1 cellular context compared by ENCODE assay signal in genomic region chr20:47440857-47441773, GRCh38.
TF ChIP-seq lines count a peak whose summit lies in the region.

No MANE protein-coding gene starts in this region.

TF ChIP-seq in GM12878, 131 proteins besides CTCF, POLR2A, EP300 and RAD21 (continued from another document):
- no peak for TF ChIP-seq REST (IDR thresholded peaks at IDR 0.05; ENCODE audit: low read depth, low read length)
- TF ChIP-seq, protein P1, sequence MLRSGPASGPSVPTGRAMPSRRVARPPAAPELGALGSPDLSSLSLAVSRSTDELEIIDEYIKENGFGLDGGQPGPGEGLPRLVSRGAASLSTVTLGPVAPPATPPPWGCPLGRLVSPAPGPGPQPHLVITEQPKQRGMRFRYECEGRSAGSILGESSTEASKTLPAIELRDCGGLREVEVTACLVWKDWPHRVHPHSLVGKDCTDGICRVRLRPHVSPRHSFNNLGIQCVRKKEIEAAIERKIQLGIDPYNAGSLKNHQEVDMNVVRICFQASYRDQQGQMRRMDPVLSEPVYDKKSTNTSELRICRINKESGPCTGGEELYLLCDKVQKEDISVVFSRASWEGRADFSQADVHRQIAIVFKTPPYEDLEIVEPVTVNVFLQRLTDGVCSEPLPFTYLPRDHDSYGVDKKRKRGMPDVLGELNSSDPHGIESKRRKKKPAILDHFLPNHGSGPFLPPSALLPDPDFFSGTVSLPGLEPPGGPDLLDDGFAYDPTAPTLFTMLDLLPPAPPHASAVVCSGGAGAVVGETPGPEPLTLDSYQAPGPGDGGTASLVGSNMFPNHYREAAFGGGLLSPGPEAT (IDR thresholded peaks at IDR 0.05; ENCODE audit: low read depth): no peak
- TF ChIP-seq NFXL1 (IDR thresholded peaks at IDR 0.05; ENCODE audit: borderline replicate concordance): peak; percentile 37; the same call in 1 of the 2 replicates
- no peak for TF ChIP-seq TCF12 (IDR thresholded peaks at IDR 0.05; ENCODE audit: low read depth, low read length)
- TF ChIP-seq ZNF592 (IDR thresholded peaks at IDR 0.05): no peak
- TF ChIP-seq, protein P2, sequence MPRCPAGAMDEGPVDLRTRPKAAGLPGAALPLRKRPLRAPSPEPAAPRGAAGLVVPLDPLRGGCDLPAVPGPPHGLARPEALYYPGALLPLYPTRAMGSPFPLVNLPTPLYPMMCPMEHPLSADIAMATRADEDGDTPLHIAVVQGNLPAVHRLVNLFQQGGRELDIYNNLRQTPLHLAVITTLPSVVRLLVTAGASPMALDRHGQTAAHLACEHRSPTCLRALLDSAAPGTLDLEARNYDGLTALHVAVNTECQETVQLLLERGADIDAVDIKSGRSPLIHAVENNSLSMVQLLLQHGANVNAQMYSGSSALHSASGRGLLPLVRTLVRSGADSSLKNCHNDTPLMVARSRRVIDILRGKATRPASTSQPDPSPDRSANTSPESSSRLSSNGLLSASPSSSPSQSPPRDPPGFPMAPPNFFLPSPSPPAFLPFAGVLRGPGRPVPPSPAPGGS (IDR thresholded peaks at IDR 0.05; ENCODE audit: borderline replicate concordance, insufficient read depth, low read depth, low read length, poor library complexity, severe bottlenecking): no peak
- TF ChIP-seq RELA (IDR thresholded peaks at IDR 0.05; ENCODE audit: borderline replicate concordance, partially characterized antibody): no peak
- TF ChIP-seq SRF (IDR thresholded peaks at IDR 0.05; ENCODE audit: low read depth in 2 of 2, low read length in 2 of 2): no peak
- TF ChIP-seq PKNOX1 (IDR thresholded peaks at IDR 0.05): peak; percentile 84
- TF ChIP-seq ATF2 (IDR thresholded peaks at IDR 0.05; ENCODE audit: low read length): no peak
- no peak for TF ChIP-seq BRCA1 (IDR thresholded peaks at IDR 0.05; ENCODE audit: low read depth, low read length)
- no peak for TF ChIP-seq RCOR1 (conservative IDR thresholded peaks at IDR 0.05; ENCODE audit: low read depth, low read length)
- TF ChIP-seq NR2C1 (IDR thresholded peaks at IDR 0.05): peak; percentile 3; the same call in 1 of the 2 replicates
- 0 out of 2 replicates have a peak, but pooled peaks have one; percentile 18 for TF ChIP-seq EED (IDR thresholded peaks at IDR 0.05; ENCODE audit: low read depth)
- TF ChIP-seq, protein P3, sequence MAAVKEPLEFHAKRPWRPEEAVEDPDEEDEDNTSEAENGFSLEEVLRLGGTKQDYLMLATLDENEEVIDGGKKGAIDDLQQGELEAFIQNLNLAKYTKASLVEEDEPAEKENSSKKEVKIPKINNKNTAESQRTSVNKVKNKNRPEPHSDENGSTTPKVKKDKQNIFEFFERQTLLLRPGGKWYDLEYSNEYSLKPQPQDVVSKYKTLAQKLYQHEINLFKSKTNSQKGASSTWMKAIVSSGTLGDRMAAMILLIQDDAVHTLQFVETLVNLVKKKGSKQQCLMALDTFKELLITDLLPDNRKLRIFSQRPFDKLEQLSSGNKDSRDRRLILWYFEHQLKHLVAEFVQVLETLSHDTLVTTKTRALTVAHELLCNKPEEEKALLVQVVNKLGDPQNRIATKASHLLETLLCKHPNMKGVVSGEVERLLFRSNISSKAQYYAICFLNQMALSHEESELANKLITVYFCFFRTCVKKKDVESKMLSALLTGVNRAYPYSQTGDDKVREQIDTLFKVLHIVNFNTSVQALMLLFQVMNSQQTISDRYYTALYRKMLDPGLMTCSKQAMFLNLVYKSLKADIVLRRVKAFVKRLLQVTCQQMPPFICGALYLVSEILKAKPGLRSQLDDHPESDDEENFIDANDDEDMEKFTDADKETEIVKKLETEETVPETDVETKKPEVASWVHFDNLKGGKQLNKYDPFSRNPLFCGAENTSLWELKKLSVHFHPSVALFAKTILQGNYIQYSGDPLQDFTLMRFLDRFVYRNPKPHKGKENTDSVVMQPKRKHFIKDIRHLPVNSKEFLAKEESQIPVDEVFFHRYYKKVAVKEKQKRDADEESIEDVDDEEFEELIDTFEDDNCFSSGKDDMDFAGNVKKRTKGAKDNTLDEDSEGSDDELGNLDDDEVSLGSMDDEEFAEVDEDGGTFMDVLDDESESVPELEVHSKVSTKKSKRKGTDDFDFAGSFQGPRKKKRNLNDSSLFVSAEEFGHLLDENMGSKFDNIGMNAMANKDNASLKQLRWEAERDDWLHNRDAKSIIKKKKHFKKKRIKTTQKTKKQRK (IDR thresholded peaks at IDR 0.05; ENCODE audit: low read depth, low read length): no peak
- no peak for TF ChIP-seq CUX1 (IDR thresholded peaks at IDR 0.05; ENCODE audit: insufficient replicate concordance, low read depth, low read length)
